2 cellular contexts compared by ENCODE assay signal in the genomic region with DNA sequence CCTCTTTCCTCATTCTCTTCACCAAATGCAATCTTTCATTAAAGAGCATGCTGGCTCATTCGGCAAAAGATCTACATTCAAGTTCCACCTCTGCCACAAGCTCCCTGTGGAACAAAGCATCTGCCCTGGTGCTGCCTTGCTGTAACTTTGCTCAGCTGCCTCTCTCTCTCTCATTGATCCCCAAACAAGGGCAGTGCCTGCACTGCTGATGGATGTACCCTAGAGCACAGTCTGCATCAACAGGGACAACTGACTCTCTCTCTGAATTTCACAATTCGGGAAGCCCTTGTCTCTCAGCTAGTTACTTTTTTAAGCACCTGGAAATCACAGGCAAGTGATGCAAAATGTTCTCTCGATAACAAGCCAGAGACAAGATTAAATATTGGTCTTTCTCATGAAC.
TF ChIP-seq lines count a peak whose summit lies in the region.

No MANE protein-coding gene starts in this region.

TF ChIP-seq in GM23338, 12 proteins besides CTCF, POLR2A, EP300 and RAD21:
- TF ChIP-seq JUNB (IDR thresholded peaks at IDR 0.05; ENCODE audit: unreplicated experiment) (no peak), POLR2AphosphoS5 (IDR thresholded peaks at IDR 0.05; ENCODE audit: low read depth) (no peak), ZNF114 (CRISPR knock-in tag; IDR thresholded peaks at IDR 0.05) (no peak), NANOG (IDR thresholded peaks at IDR 0.05; ENCODE audit: borderline replicate concordance) (no peak), STAT1 (IDR thresholded peaks at IDR 0.05; ENCODE audit: unreplicated experiment) (no peak), CREB1 (CRISPR knock-in tag; IDR thresholded peaks at IDR 0.05; ENCODE audit: low read depth) (no peak)
- TF ChIP-seq, protein P1, sequence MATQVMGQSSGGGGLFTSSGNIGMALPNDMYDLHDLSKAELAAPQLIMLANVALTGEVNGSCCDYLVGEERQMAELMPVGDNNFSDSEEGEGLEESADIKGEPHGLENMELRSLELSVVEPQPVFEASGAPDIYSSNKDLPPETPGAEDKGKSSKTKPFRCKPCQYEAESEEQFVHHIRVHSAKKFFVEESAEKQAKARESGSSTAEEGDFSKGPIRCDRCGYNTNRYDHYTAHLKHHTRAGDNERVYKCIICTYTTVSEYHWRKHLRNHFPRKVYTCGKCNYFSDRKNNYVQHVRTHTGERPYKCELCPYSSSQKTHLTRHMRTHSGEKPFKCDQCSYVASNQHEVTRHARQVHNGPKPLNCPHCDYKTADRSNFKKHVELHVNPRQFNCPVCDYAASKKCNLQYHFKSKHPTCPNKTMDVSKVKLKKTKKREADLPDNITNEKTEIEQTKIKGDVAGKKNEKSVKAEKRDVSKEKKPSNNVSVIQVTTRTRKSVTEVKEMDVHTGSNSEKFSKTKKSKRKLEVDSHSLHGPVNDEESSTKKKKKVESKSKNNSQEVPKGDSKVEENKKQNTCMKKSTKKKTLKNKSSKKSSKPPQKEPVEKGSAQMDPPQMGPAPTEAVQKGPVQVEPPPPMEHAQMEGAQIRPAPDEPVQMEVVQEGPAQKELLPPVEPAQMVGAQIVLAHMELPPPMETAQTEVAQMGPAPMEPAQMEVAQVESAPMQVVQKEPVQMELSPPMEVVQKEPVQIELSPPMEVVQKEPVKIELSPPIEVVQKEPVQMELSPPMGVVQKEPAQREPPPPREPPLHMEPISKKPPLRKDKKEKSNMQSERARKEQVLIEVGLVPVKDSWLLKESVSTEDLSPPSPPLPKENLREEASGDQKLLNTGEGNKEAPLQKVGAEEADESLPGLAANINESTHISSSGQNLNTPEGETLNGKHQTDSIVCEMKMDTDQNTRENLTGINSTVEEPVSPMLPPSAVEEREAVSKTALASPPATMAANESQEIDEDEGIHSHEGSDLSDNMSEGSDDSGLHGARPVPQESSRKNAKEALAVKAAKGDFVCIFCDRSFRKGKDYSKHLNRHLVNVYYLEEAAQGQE (IDR thresholded peaks at IDR 0.05; ENCODE audit: unreplicated experiment) = no peak
- TF ChIP-seq, protein P2, sequence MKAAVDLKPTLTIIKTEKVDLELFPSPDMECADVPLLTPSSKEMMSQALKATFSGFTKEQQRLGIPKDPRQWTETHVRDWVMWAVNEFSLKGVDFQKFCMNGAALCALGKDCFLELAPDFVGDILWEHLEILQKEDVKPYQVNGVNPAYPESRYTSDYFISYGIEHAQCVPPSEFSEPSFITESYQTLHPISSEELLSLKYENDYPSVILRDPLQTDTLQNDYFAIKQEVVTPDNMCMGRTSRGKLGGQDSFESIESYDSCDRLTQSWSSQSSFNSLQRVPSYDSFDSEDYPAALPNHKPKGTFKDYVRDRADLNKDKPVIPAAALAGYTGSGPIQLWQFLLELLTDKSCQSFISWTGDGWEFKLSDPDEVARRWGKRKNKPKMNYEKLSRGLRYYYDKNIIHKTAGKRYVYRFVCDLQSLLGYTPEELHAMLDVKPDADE (IDR thresholded peaks at IDR 0.05) = no peak
- TF ChIP-seq, protein P3, sequence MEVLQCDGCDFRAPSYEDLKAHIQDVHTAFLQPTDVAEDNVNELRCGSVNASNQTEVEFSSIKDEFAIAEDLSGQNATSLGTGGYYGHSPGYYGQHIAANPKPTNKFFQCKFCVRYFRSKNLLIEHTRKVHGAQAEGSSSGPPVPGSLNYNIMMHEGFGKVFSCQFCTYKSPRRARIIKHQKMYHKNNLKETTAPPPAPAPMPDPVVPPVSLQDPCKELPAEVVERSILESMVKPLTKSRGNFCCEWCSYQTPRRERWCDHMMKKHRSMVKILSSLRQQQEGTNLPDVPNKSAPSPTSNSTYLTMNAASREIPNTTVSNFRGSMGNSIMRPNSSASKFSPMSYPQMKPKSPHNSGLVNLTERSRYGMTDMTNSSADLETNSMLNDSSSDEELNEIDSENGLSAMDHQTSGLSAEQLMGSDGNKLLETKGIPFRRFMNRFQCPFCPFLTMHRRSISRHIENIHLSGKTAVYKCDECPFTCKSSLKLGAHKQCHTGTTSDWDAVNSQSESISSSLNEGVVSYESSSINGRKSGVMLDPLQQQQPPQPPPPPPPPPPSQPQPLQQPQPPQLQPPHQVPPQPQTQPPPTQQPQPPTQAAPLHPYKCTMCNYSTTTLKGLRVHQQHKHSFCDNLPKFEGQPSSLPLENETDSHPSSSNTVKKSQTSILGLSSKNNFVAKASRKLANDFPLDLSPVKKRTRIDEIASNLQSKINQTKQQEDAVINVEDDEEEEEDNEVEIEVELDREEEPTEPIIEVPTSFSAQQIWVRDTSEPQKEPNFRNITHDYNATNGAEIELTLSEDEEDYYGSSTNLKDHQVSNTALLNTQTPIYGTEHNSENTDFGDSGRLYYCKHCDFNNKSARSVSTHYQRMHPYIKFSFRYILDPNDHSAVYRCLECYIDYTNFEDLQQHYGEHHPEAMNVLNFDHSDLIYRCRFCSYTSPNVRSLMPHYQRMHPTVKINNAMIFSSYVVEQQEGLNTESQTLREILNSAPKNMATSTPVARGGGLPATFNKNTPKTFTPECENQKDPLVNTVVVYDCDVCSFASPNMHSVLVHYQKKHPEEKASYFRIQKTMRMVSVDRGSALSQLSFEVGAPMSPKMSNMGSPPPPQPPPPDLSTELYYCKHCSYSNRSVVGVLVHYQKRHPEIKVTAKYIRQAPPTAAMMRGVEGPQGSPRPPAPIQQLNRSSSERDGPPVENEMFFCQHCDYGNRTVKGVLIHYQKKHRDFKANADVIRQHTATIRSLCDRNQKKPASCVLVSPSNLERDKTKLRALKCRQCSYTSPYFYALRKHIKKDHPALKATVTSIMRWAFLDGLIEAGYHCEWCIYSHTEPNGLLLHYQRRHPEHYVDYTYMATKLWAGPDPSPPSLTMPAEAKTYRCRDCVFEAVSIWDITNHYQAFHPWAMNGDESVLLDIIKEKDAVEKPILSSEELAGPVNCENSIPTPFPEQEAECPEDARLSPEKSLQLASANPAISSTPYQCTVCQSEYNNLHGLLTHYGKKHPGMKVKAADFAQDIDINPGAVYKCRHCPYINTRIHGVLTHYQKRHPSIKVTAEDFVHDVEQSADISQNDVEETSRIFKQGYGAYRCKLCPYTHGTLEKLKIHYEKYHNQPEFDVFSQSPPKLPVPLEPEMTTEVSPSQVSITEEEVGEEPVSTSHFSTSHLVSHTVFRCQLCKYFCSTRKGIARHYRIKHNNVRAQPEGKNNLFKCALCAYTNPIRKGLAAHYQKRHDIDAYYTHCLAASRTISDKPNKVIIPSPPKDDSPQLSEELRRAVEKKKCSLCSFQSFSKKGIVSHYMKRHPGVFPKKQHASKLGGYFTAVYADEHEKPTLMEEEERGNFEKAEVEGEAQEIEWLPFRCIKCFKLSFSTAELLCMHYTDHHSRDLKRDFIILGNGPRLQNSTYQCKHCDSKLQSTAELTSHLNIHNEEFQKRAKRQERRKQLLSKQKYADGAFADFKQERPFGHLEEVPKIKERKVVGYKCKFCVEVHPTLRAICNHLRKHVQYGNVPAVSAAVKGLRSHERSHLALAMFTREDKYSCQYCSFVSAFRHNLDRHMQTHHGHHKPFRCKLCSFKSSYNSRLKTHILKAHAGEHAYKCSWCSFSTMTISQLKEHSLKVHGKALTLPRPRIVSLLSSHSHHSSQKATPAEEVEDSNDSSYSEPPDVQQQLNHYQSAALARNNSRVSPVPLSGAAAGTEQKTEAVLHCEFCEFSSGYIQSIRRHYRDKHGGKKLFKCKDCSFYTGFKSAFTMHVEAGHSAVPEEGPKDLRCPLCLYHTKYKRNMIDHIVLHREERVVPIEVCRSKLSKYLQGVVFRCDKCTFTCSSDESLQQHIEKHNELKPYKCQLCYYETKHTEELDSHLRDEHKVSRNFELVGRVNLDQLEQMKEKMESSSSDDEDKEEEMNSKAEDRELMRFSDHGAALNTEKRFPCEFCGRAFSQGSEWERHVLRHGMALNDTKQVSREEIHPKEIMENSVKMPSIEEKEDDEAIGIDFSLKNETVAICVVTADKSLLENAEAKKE (CRISPR knock-in tag; IDR thresholded peaks at IDR 0.05) = no peak

TF ChIP-seq in IMR-90, 13 proteins besides CTCF, POLR2A, EP300 and RAD21:
- TF ChIP-seq CHD1 (IDR thresholded peaks at IDR 0.05; ENCODE audit: low read depth, low read length) = no peak
